ENCODE assay signal across 19 cellular contexts in genomic region chr7:151818674-151819519, GRCh38. TPM values are rescaled to one million over a fixed set of nuclear protein-coding genes. Genes with fewer than 3 reads are reported as not detected.
DNase-seq lines count a peak whose midpoint lies in the region; ATAC-seq, FAIRE-seq and TF ChIP-seq lines count a peak whose summit lies in the region.
"Had no signal": no experiment of that assay in that cellular context is flagged by ENCODE, and none has a peak within 500 bp of the region (broad histone marks: within the 10 kb centered on the region; RNA-seq: fewer than 3 reads in every experiment).

No MANE protein-coding gene starts in this region.

- H3K4me3 ChIP-seq in LNCaP clone FGC (ENCODE audit: low read depth, low read length): no peak overlapping the region
- no peak overlapping the region for H3K4me3 ChIP-seq in epithelial cell of esophagus (ENCODE audit: low read length)
- no peak overlapping the region for H3K4me3 ChIP-seq in pancreas
- no peak overlapping the region for H3K4me3 ChIP-seq in WERI-Rb-1 (ENCODE audit: low read depth, low read length)
- no peak overlapping the region for H3K4me3 ChIP-seq in brain microvascular endothelial cell (ENCODE audit: low read depth, low read length)
- H3K4me3 ChIP-seq: transverse colon had no signal

- H3K4me1 ChIP-seq in pancreas: peaks cover 29 to 39% (median 31%) of the 10 kb centered on the region in 3 donors

- peak overlapping the region; percentile 9 to 73 (median 58) for H3K27ac ChIP-seq in pancreas
- no peak overlapping the region for H3K27ac ChIP-seq in WERI-Rb-1
- no peak overlapping the region for H3K27ac ChIP-seq in brain microvascular endothelial cell

- no peaks in the 10 kb centered on the region for H3K36me3 ChIP-seq in pancreas
- no peaks in the 10 kb centered on the region for H3K36me3 ChIP-seq in WERI-Rb-1
- no peaks in the 10 kb centered on the region for H3K36me3 ChIP-seq in brain microvascular endothelial cell (replicated peaks)
- H3K36me3 ChIP-seq: transverse colon had no signal

- intact Hi-C loops in pancreas (cut with DNase I): no loop called here

- 34 to 35% methylated on average over 18 of the region's 18 CpGs for WGBS in pancreas, 2 donors

- H3K9me3 ChIP-seq in pancreas (no peaks in the 10 kb centered on the region), WERI-Rb-1 (ENCODE audit: severe bottlenecking) (no peaks in the 10 kb centered on the region)
- H3K9me3 ChIP-seq: transverse colon had no signal

- peak; percentile 58 to 69 (median 65) for ATAC-seq in pancreas
- ATAC-seq: activated naive CD8-positive, alpha-beta T cell treated with anti-CD3 and anti-CD28 coated beads, Interleukin-2, amount 50 U/mL, for 24 hours; naive thymus-derived CD8-positive, alpha-beta T cell; Panc1 had no signal

- TF ChIP-seq CTCF in LNCaP clone FGC (IDR thresholded peaks at IDR 0.05; ENCODE audit: control insufficient read depth, extremely low read depth, insufficient read depth) (0 out of 2 replicates have a peak, but pooled peaks have one; percentile 26), epithelial cell of esophagus (IDR thresholded peaks at IDR 0.05; ENCODE audit: insufficient read depth, low read depth, low read length, missing control alignments) (no peak), pancreas (IDR thresholded peaks at IDR 0.05) (no peak), WERI-Rb-1 (IDR thresholded peaks at IDR 0.05; ENCODE audit: low read depth, low read length) (no peak), brain microvascular endothelial cell (IDR thresholded peaks at IDR 0.05; ENCODE audit: low read depth, low read length, missing control alignments) (no peak)

- H3K27me3 ChIP-seq in pancreas: no peaks in the 10 kb centered on the region
- no peaks in the 10 kb centered on the region for H3K27me3 ChIP-seq in WERI-Rb-1 (ENCODE audit: insufficient read depth, low read depth, severe bottlenecking)
- peaks cover 29% of the 10 kb centered on the region for H3K27me3 ChIP-seq in brain microvascular endothelial cell (replicated peaks)
- H3K27me3 ChIP-seq: transverse colon had no signal

- no peak for FAIRE-seq in pancreas (lab: Jason Lieb, UNC)
- FAIRE-seq: endothelial cell of umbilical vein had no signal

- DNase-seq in DMS153 treated with DMSO at 0.1 percent for 48 hours (lab: John Stamatoyannopoulos, UW; ENCODE audit: unreplicated experiment) (peak; percentile 24), LNCaP clone FGC (ENCODE audit: low read depth) (peak; percentile 87), epithelial cell of esophagus (ENCODE audit: low read depth) (peak; percentile 51), pancreas (peak; percentile 62 to 82 (median 70)), WERI-Rb-1 (no peak), AG08396 (ENCODE audit: low spot score) (no peak), brain microvascular endothelial cell (no peak)
- DNase-seq: activated naive CD8-positive, alpha-beta T cell treated with anti-CD3 and anti-CD28 coated beads, Interleukin-2, amount 50 U/mL, for 24 hours; CD4-positive, alpha-beta T cell; cerebellar nuclear complex; GF-D8; glutamatergic neuron; kidney glomerular epithelial cell; naive thymus-derived CD8-positive, alpha-beta T cell; NCI-H226; stimulated activated CD4-positive, alpha-beta T cell treated with anti-CD3 and anti-CD28 coated beads, Interleukin-2, amount 100 ng/mL, for 48 hours had no signal

- in situ Hi-C loops in brain microvascular endothelial cell (cut with HindIII; ENCODE audit: low pct_ligation_motif_present, low sequenced_read_pairs): no loop called here

RNA-seq across cellular contexts. Expression of gene PRKAG2, which starts 58.0 kb away (rescaled TPM):
- 10 to 100 TPM in 2 of 6 donors, 1 to 10 TPM in 4; 7.4 to 16.7 (median 9.2) TPM for total RNA-seq in pancreas
- polyA plus RNA-seq in pancreas: 10 to 100 TPM in 1 of 2 donors, 1 to 10 TPM in 1; 8.6 to 13.1 TPM

Comparison
In these comparisons a context has a peak if more than half of its experiments do, and no peak if none do; other contexts are left out.
1. DNase-seq: peak in DMS153 treated with DMSO at 0.1 percent for 48 hours (single experiment), LNCaP clone FGC (single experiment), epithelial cell of esophagus (single experiment) and pancreas (6 of 6); none in WERI-Rb-1 (single experiment), AG08396 (single experiment) and brain microvascular endothelial cell (single experiment).
2. H3K27ac ChIP-seq: peak in pancreas (4 of 4); none in WERI-Rb-1 (single experiment) and brain microvascular endothelial cell (single experiment).